Comparison of ENCODE assay signal across 32 cellular contexts in the genomic region with DNA sequence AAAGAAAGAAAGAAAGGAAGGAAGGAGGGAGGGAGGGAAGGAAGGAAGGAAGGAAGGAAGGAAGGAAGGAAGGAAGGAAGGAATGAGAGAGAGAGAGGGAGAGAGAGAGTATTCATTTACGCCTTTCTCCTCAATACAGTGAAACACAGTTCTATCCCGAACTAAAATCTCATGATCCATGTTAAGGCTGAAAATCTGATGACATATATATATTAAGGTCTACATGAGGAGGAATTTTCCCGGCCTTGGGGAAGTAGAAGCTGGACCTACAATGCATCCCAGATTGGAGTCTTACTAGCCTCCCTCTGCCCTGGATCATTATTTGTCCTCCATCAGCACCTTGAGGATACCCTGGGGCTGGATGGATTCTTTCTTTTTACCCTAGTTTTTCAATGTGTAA.
"Had no signal": no experiment of that assay in that cellular context is flagged by ENCODE, and none has a peak within 500 bp of the region (broad histone marks: within the 10 kb centered on the region; RNA-seq: fewer than 3 reads in every experiment).

No MANE protein-coding gene starts in this region.

- H3K4me3 ChIP-seq: ascending aorta, cardiac muscle cell had no signal

- H3K27me3 ChIP-seq: ascending aorta, cardiac muscle cell had no signal

- H3K9me3 ChIP-seq: ascending aorta had no signal

- ATAC-seq: activated CD4-positive, alpha-beta T cell treated with anti-CD3 and anti-CD28 coated beads for 36 hours; activated CD4-positive, CD25-positive, alpha-beta regulatory T cell treated with anti-CD3 and anti-CD28 coated beads, Interleukin-2, amount 50 U/mL, for 24 hours; activated CD8-positive, alpha-beta memory T cell treated with anti-CD3 and anti-CD28 coated beads, Interleukin-2, amount 10 ng/mL, durations not matched to agents 7 days and 5 days; activated CD8-positive, alpha-beta T cell treated with anti-CD3 and anti-CD28 coated beads, Interleukin-2, amount 10 ng/mL, durations not matched to agents 7 days and 5 days; activated naive CD8-positive, alpha-beta T cell treated with anti-CD3 and anti-CD28 coated beads, Interleukin-2, amount 50 U/mL, for 24 hours; T-cell; T-helper 17 cell had no signal

- H3K4me1 ChIP-seq: ascending aorta had no signal

- FAIRE-seq: bronchial epithelial cell, TTC549 had no signal

- H3K27ac ChIP-seq: ascending aorta, cardiac muscle cell, VCaP had no signal

- DNase-seq: activated B cell treated with CpG ODN at 0.5 μM for 24 hours; activated CD4-positive, alpha-beta memory T cell treated with anti-CD3 and anti-CD28 coated beads, Interleukin-2, amount 10 ng/mL, durations not matched to agents 7 days and 5 days; activated CD4-positive, alpha-beta T cell treated with anti-CD3 and anti-CD28 coated beads for 1 hour; activated CD4-positive, alpha-beta T cell treated with anti-CD3 and anti-CD28 coated beads for 36 hours; activated CD4-positive, alpha-beta T cell treated with anti-CD3 and anti-CD28 coated beads for 48 hours; activated CD4-positive, alpha-beta T cell treated with anti-CD3 and anti-CD28 coated beads, Interleukin-2, amount 10 ng/mL, durations not matched to agents 7 days and 5 days; activated CD4-positive, alpha-beta T cell treated with anti-CD3 and anti-CD28 coated beads, Interleukin-2, amount 50 U/mL, for 48 hours; activated CD8-positive, alpha-beta memory T cell treated with anti-CD3 and anti-CD28 coated beads for 24 hours; activated CD8-positive, alpha-beta memory T cell treated with anti-CD3 and anti-CD28 coated beads, Interleukin-2, amount 10 ng/mL, durations not matched to agents 7 days and 5 days; activated CD8-positive, alpha-beta memory T cell treated with anti-CD3 and anti-CD28 coated beads, Interleukin-2, amount 50 U/mL, for 48 hours; activated CD8-positive, alpha-beta T cell treated with anti-CD3 and anti-CD28 coated beads, Interleukin-2, amount 10 ng/mL, durations not matched to agents 7 days and 5 days; activated effector memory CD4-positive, alpha-beta T cell treated with Interleukin-2 at 50 U/mL for 16 hours; activated gamma-delta T cell; activated naive CD4-positive, alpha-beta T cell treated with anti-CD3 and anti-CD28 coated beads, Interleukin-2, amount 10 ng/mL, durations not matched to agents 7 days and 5 days; activated naive CD4-positive, alpha-beta T cell treated with Interleukin-2 at 50 U/mL for 16 hours; activated naive CD8-positive, alpha-beta T cell treated with anti-CD3 and anti-CD28 coated beads, Interleukin-2, amount 10 ng/mL, durations not matched to agents 7 days and 5 days; activated naive CD8-positive, alpha-beta T cell treated with anti-CD3 and anti-CD28 coated beads, Interleukin-2, amount 50 U/mL, for 24 hours; activated T-cell treated with anti-CD3 and anti-CD28 coated beads, Interleukin-2, amount 50 U/mL, for 24 hours; activated T-cell treated with anti-CD3 and anti-CD28 coated beads, Interleukin-2, amount 50 U/mL, for 48 hours; amygdala; anterior cingulate cortex; caudate nucleus; cerebellar nuclear complex; T-cell; T-helper 17 cell; T-helper 9 cell had no signal

- H3K36me3 ChIP-seq: ascending aorta, cardiac muscle cell had no signal
